ENCODE assay signal across 13 cellular contexts in genomic region chr3:40169983-40170382, GRCh38.
DNase-seq lines count a peak whose midpoint lies in the region; ATAC-seq and TF ChIP-seq lines count a peak whose summit lies in the region.
"Had no signal": no experiment of that assay in that cellular context is flagged by ENCODE, and none has a peak within 500 bp of the region (broad histone marks: within the 10 kb centered on the region; RNA-seq: fewer than 3 reads in every experiment).

No MANE protein-coding gene starts in this region.

- H4K20me1 ChIP-seq in MM.1S (ENCODE audit: insufficient read depth, low read length): no peaks in the 10 kb centered on the region
- H4K20me1 ChIP-seq: BLaER1 had no signal

- H3K9ac ChIP-seq in MM.1S (ENCODE audit: low read length): no peak overlapping the region
- H3K9ac ChIP-seq: BLaER1 had no signal

- no peak overlapping the region for H3K27ac Mint-ChIP-seq in Calu3 (ENCODE audit: unreplicated experiment)
- no peak overlapping the region for H3K27ac Mint-ChIP-seq in activated naive CD8-positive, alpha-beta T cell treated with anti-CD3 and anti-CD28 coated beads for 36 hours

- no peaks in the 10 kb centered on the region for H3K36me3 ChIP-seq in MM.1S (replicated peaks; ENCODE audit: insufficient read depth, low read length)
- H3K36me3 ChIP-seq: BLaER1, neutrophil had no signal

- H3K4me3 Mint-ChIP-seq in Calu3 (ENCODE audit: low read depth, unreplicated experiment): no peak overlapping the region
- H3K4me3 Mint-ChIP-seq in activated naive CD8-positive, alpha-beta T cell treated with anti-CD3 and anti-CD28 coated beads for 36 hours: no peak overlapping the region

- no peaks in the 10 kb centered on the region for H3K79me2 ChIP-seq in MM.1S (ENCODE audit: low read length)

- H3K4me1 ChIP-seq in MM.1S (ENCODE audit: low read length): peaks cover 12% of the 10 kb centered on the region
- H3K4me1 ChIP-seq: BLaER1 had no signal

- H3K9me3 Mint-ChIP-seq in Calu3 (ENCODE audit: low read depth, unreplicated experiment): no peaks in the 10 kb centered on the region
- H3K9me3 Mint-ChIP-seq in activated naive CD8-positive, alpha-beta T cell treated with anti-CD3 and anti-CD28 coated beads for 36 hours: no peaks in the 10 kb centered on the region

- H3K27me3 Mint-ChIP-seq in Calu3 (ENCODE audit: unreplicated experiment): no peaks in the 10 kb centered on the region
- no peaks in the 10 kb centered on the region for H3K27me3 Mint-ChIP-seq in activated naive CD8-positive, alpha-beta T cell treated with anti-CD3 and anti-CD28 coated beads for 36 hours

- H3K9me3 ChIP-seq in MM.1S (replicated peaks; ENCODE audit: insufficient read depth, low read length): no peaks in the 10 kb centered on the region
- H3K9me3 ChIP-seq: BLaER1, neutrophil had no signal

- ATAC-seq in GM18499 (IDR thresholded peaks at IDR 0.05; ENCODE audit: insufficient read depth, unreplicated experiment) (peak; percentile 17), GM21360 (IDR thresholded peaks at IDR 0.05; ENCODE audit: unreplicated experiment) (peak; percentile 33), HG02973 (IDR thresholded peaks at IDR 0.05; ENCODE audit: unreplicated experiment) (peak; percentile 44)
- ATAC-seq in stimulated activated naive CD8-positive, alpha-beta T cell treated with anti-CD3 and anti-CD28 coated beads, Interleukin-15, Interleukin-2, amounts not matched to agents 100 U/mL and 50 U/mL, for 24 hours: no peak

- H3K27ac ChIP-seq in MM.1S (ENCODE audit: low read length): no peak overlapping the region
- H3K27ac ChIP-seq: BLaER1, neutrophil had no signal

- no peaks in the 10 kb centered on the region for H3K4me1 Mint-ChIP-seq in Calu3 (ENCODE audit: low read depth, unreplicated experiment)
- H3K4me1 Mint-ChIP-seq in activated naive CD8-positive, alpha-beta T cell treated with anti-CD3 and anti-CD28 coated beads for 36 hours: peaks cover 2% of the 10 kb centered on the region

- peak overlapping the region; percentile 85 for H3K4me2 ChIP-seq in MM.1S (ENCODE audit: low read depth, low read length)
- H3K4me2 ChIP-seq: BLaER1 had no signal

- H2AFZ ChIP-seq in MM.1S (ENCODE audit: low read length): no peak overlapping the region

- TF ChIP-seq CTCF in MM.1S (IDR thresholded peaks at IDR 0.05; ENCODE audit: low read length) (no peak), Calu3 (IDR thresholded peaks at IDR 0.05; ENCODE audit: unreplicated experiment) (no peak)

- CTCF ChIA-PET in Calu3 (lab: Charles Lee): no interaction called here

- no peaks in the 10 kb centered on the region for H3K36me3 Mint-ChIP-seq in Calu3 (ENCODE audit: insufficient read depth, unreplicated experiment)
- no peaks in the 10 kb centered on the region for H3K36me3 Mint-ChIP-seq in activated naive CD8-positive, alpha-beta T cell treated with anti-CD3 and anti-CD28 coated beads for 36 hours

- no peak for DNase-seq in MM.1S
- no peak for DNase-seq in NCI-H2196 (lab: John Stamatoyannopoulos, UW; ENCODE audit: unreplicated experiment)
- no peak for DNase-seq in Calu3
- no peak for DNase-seq in activated naive CD8-positive, alpha-beta T cell treated with anti-CD3 and anti-CD28 coated beads for 36 hours
- no peak for DNase-seq in stimulated activated naive CD8-positive, alpha-beta T cell treated with anti-CD3 and anti-CD28 coated beads, Interleukin-15, Interleukin-2, amounts not matched to agents 100 U/mL and 50 U/mL, for 24 hours
- DNase-seq: activated CD8-positive, alpha-beta memory T cell treated with anti-CD3 and anti-CD28 coated beads, Interleukin-2, amount 50 U/mL, for 4 hours; IMR-90; NCI-H446 had no signal

- no peaks in the 10 kb centered on the region for H3K9me2 ChIP-seq in MM.1S (replicated peaks; ENCODE audit: insufficient read depth, low read length)

- intact Hi-C loops in Calu3 (cut with micrococcal nuclease; ENCODE audit: unreplicated experiment): no loop called here

- H3K4me3 ChIP-seq in MM.1S (ENCODE audit: low read length): peak overlapping the region; percentile 35
- H3K4me3 ChIP-seq: BLaER1 had no signal

- H3F3A ChIP-seq in MM.1S (ENCODE audit: insufficient read depth, low read length): peaks cover 5% of the 10 kb centered on the region; the same call in 1 of the 2 replicates

- H3K27me3 ChIP-seq in MM.1S (replicated peaks; ENCODE audit: insufficient read depth, low read length): peaks cover 59% of the 10 kb centered on the region
- H3K27me3 ChIP-seq: BLaER1, neutrophil had no signal

- BruUV-seq in Calu3 (replicated peaks; lab: Mats Ljungman, UMichigan): no TSS peak
